In genomic region chr6:33630014-33630413, GRCh38 we compare ENCODE assay signal across 16 cellular contexts. TPM values are rescaled to one million over a fixed set of nuclear protein-coding genes. Genes with fewer than 3 reads are reported as not detected.
DNase-seq lines count a peak whose midpoint lies in the region; ATAC-seq, FAIRE-seq and TF ChIP-seq lines count a peak whose summit lies in the region.
"Had no signal": no experiment of that assay in that cellular context is flagged by ENCODE, and none has a peak within 500 bp of the region (broad histone marks: within the 10 kb centered on the region; RNA-seq: fewer than 3 reads in every experiment).

No MANE protein-coding gene starts in this region.

- no peak overlapping the region for H3K4me3 Mint-ChIP-seq in activated CD8-positive, alpha-beta memory T cell treated with anti-CD3 and anti-CD28 coated beads, Interleukin-2, amount 10 ng/mL, durations not matched to agents 7 days and 5 days
- H3K4me3 Mint-ChIP-seq in central memory CD8-positive, alpha-beta T cell, result no peak overlapping the region
- no peak overlapping the region for H3K4me3 Mint-ChIP-seq in progenitor cell of endocrine pancreas (ENCODE audit: low read depth)
- H3K4me3 Mint-ChIP-seq: activated B cell treated with CpG ODN at 0.5 μM for 24 hours; stimulated activated naive CD8-positive, alpha-beta T cell treated with anti-CD3 and anti-CD28 coated beads, Interleukin-15, Interleukin-2, amounts not matched to agents 100 ng/mL and 50 ng/mL, for 24 hours had no signal

- peak overlapping the region; percentile 24 for H3K27ac Mint-ChIP-seq in activated CD8-positive, alpha-beta memory T cell treated with anti-CD3 and anti-CD28 coated beads, Interleukin-2, amount 10 ng/mL, durations not matched to agents 7 days and 5 days
- peak overlapping the region; percentile 68 for H3K27ac Mint-ChIP-seq in central memory CD8-positive, alpha-beta T cell (ENCODE audit: low read depth)
- peak overlapping the region; percentile 62 for H3K27ac Mint-ChIP-seq in progenitor cell of endocrine pancreas
- H3K27ac Mint-ChIP-seq: activated B cell treated with CpG ODN at 0.5 μM for 24 hours; stimulated activated naive CD8-positive, alpha-beta T cell treated with anti-CD3 and anti-CD28 coated beads, Interleukin-15, Interleukin-2, amounts not matched to agents 100 ng/mL and 50 ng/mL, for 24 hours had no signal

- TF ChIP-seq POLR2A in GM12892 (IDR thresholded peaks at IDR 0.05; ENCODE audit: low read depth, low read length), result no peak

- H3K27me3 Mint-ChIP-seq in activated CD8-positive, alpha-beta memory T cell treated with anti-CD3 and anti-CD28 coated beads, Interleukin-2, amount 10 ng/mL, durations not matched to agents 7 days and 5 days, result no peaks in the 10 kb centered on the region
- no peaks in the 10 kb centered on the region for H3K27me3 Mint-ChIP-seq in central memory CD8-positive, alpha-beta T cell
- H3K27me3 Mint-ChIP-seq in progenitor cell of endocrine pancreas, result peaks cover 4% of the 10 kb centered on the region
- H3K27me3 Mint-ChIP-seq: activated B cell treated with CpG ODN at 0.5 μM for 24 hours; stimulated activated naive CD8-positive, alpha-beta T cell treated with anti-CD3 and anti-CD28 coated beads, Interleukin-15, Interleukin-2, amounts not matched to agents 100 ng/mL and 50 ng/mL, for 24 hours had no signal

- ATAC-seq in activated CD8-positive, alpha-beta memory T cell treated with anti-CD3 and anti-CD28 coated beads, Interleukin-2, amount 10 ng/mL, durations not matched to agents 7 days and 5 days, result no peak
- ATAC-seq in central memory CD8-positive, alpha-beta T cell (replicated peaks; ENCODE audit: extremely low read depth, poor library complexity, severe bottlenecking), result no peak
- ATAC-seq in GM21447 (IDR thresholded peaks at IDR 0.05; ENCODE audit: unreplicated experiment) (no peak), GM21381 (IDR thresholded peaks at IDR 0.05; ENCODE audit: unreplicated experiment) (no peak)

- CTCF ChIA-PET in activated CD8-positive, alpha-beta memory T cell treated with anti-CD3 and anti-CD28 coated beads, Interleukin-2, amount 10 ng/mL, durations not matched to agents 7 days and 5 days (lab: Charles Lee), result interaction anchor here (1.1 kb wide), 1 partner anchor 68 kb away, joined by 3 read pairs; no protein-coding TSS in a partner anchor

- FAIRE-seq in GM12892 (lab: Jason Lieb, UNC), result no peak

- H3K36me3 Mint-ChIP-seq in activated CD8-positive, alpha-beta memory T cell treated with anti-CD3 and anti-CD28 coated beads, Interleukin-2, amount 10 ng/mL, durations not matched to agents 7 days and 5 days, result peaks cover 3% of the 10 kb centered on the region
- peaks cover 13% of the 10 kb centered on the region for H3K36me3 Mint-ChIP-seq in central memory CD8-positive, alpha-beta T cell (ENCODE audit: insufficient read depth)
- H3K36me3 Mint-ChIP-seq in progenitor cell of endocrine pancreas (ENCODE audit: insufficient read depth), result peaks cover 3% of the 10 kb centered on the region

- H3K4me1 Mint-ChIP-seq in activated CD8-positive, alpha-beta memory T cell treated with anti-CD3 and anti-CD28 coated beads, Interleukin-2, amount 10 ng/mL, durations not matched to agents 7 days and 5 days, result peaks cover 39% of the 10 kb centered on the region
- peaks cover 61% of the 10 kb centered on the region for H3K4me1 Mint-ChIP-seq in central memory CD8-positive, alpha-beta T cell
- peaks cover 43% of the 10 kb centered on the region for H3K4me1 Mint-ChIP-seq in progenitor cell of endocrine pancreas (ENCODE audit: low read depth)

- H3K9me3 Mint-ChIP-seq in activated CD8-positive, alpha-beta memory T cell treated with anti-CD3 and anti-CD28 coated beads, Interleukin-2, amount 10 ng/mL, durations not matched to agents 7 days and 5 days (ENCODE audit: low read depth), result no peaks in the 10 kb centered on the region
- H3K9me3 Mint-ChIP-seq in central memory CD8-positive, alpha-beta T cell, result no peaks in the 10 kb centered on the region
- H3K9me3 Mint-ChIP-seq in progenitor cell of endocrine pancreas (ENCODE audit: low read depth), result no peaks in the 10 kb centered on the region
- H3K9me3 Mint-ChIP-seq: activated B cell treated with CpG ODN at 0.5 μM for 24 hours; stimulated activated naive CD8-positive, alpha-beta T cell treated with anti-CD3 and anti-CD28 coated beads, Interleukin-15, Interleukin-2, amounts not matched to agents 100 ng/mL and 50 ng/mL, for 24 hours had no signal

- no peak for DNase-seq in activated CD8-positive, alpha-beta memory T cell treated with anti-CD3 and anti-CD28 coated beads, Interleukin-2, amount 10 ng/mL, durations not matched to agents 7 days and 5 days
- no peak for DNase-seq in activated CD8-positive, alpha-beta memory T cell treated with anti-CD3 and anti-CD28 coated beads for 24 hours
- peak; percentile 44 for DNase-seq in NCI-H187 treated with DMSO at 0.1 percent for 48 hours (lab: John Stamatoyannopoulos, UW)
- no peak for DNase-seq in central memory CD8-positive, alpha-beta T cell (ENCODE audit: low spot score in 2 of 2)
- no peak for DNase-seq in progenitor cell of endocrine pancreas (ENCODE audit: low spot score, unreplicated experiment)
- no peak for DNase-seq in GM12892 (ENCODE audit: insufficient read length)
- DNase-seq: activated B cell treated with CpG ODN at 0.5 μM for 24 hours; DND-41; effector memory CD4-positive, alpha-beta T cell; hippocampal formation; IMR-90; NCI-H69; ovary had no signal

- TF ChIP-seq CTCF in progenitor cell of endocrine pancreas (IDR thresholded peaks at IDR 0.05; ENCODE audit: unreplicated experiment), result no peak

RNA-seq across cellular contexts. Expression of gene ITPR3, which starts 8.9 kb away (rescaled TPM):
- 10 to 100 TPM; 44.9 to 71.3 TPM for total RNA-seq in activated CD8-positive, alpha-beta memory T cell treated with anti-CD3 and anti-CD28 coated beads, Interleukin-2, amount 10 ng/mL, durations not matched to agents 7 days and 5 days
- total RNA-seq in progenitor cell of endocrine pancreas, result 28.3 and 30.4 TPM in 2 replicates
- polyA plus RNA-seq in GM12892 (2012; ENCODE audit: missing spikeins), result 12.7 TPM

RNA-seq across cellular contexts. Expression of gene BAK1, which starts 49.9 kb away (rescaled TPM):
- total RNA-seq in activated CD8-positive, alpha-beta memory T cell treated with anti-CD3 and anti-CD28 coated beads, Interleukin-2, amount 10 ng/mL, durations not matched to agents 7 days and 5 days, result 10 to 100 TPM; 70.9 to 74.4 TPM
- 21.0 and 22.4 TPM in 2 replicates for total RNA-seq in progenitor cell of endocrine pancreas
- polyA plus RNA-seq in GM12892 (2012; ENCODE audit: missing spikeins), result 18.7 TPM
